ENCODE assay signal across 15 cellular contexts in genomic region chr15:70491183-70491621, GRCh38.
DNase-seq lines count a peak whose midpoint lies in the region; ATAC-seq, FAIRE-seq and TF ChIP-seq lines count a peak whose summit lies in the region.
"Had no signal": no experiment of that assay in that cellular context is flagged by ENCODE, and none has a peak within 500 bp of the region (broad histone marks: within the 10 kb centered on the region; RNA-seq: fewer than 3 reads in every experiment).

No MANE protein-coding gene starts in this region.

- no peak for TF ChIP-seq POLR2A in A549 (IDR thresholded peaks at IDR 0.05; ENCODE audit: low read length)
- TF ChIP-seq POLR2A in IMR-90 (IDR thresholded peaks at IDR 0.05; ENCODE audit: low read depth, low read length) = no peak

- H4K91ac ChIP-seq in IMR-90 (ENCODE audit: insufficient read depth, low read depth, low read length) = no peak overlapping the region; the same call in none of the 2 replicates

- peak overlapping the region; percentile 29 for H2AFZ ChIP-seq in IMR-90 (replicated peaks; ENCODE audit: low read length, poor library complexity)

- H3K9ac ChIP-seq in IMR-90 (ENCODE audit: low read depth, low read length) = no peak overlapping the region

- peak overlapping the region; percentile 90 for H3K27ac Mint-ChIP-seq in T-helper 17 cell

- H2BK20ac ChIP-seq in IMR-90 (ENCODE audit: low read depth, low read length) = peak overlapping the region; percentile 17

- no TSS peak for BruUV-seq in IMR-90 (replicated peaks; lab: Mats Ljungman, UMichigan)

- no peak overlapping the region for H4K5ac ChIP-seq in IMR-90 (ENCODE audit: low read depth, low read length)

- no peak overlapping the region for H3K23ac ChIP-seq in IMR-90 (ENCODE audit: low read depth, low read length)

- H2BK120ac ChIP-seq in IMR-90 (ENCODE audit: low read depth, low read length) = peak overlapping the region; percentile 47

- peaks cover 31% of the 10 kb centered on the region for H3K9me1 ChIP-seq in IMR-90 (ENCODE audit: insufficient read depth, low read length)

- peak overlapping the region; percentile 64 for H3K4ac ChIP-seq in IMR-90 (ENCODE audit: low read depth, low read length)

- CTCF ChIA-PET in A549 (lab: Yijun Ruan, JAX) (interaction anchor here (0.5 to 9.5 kb wide), 6 partner anchors 9 to 610 kb away, joined by 3 to 228 read pairs (median 57); no protein-coding TSS in a partner anchor), IMR-90 (lab: Yijun Ruan, JAX) (no interaction called here)

- TF ChIP-seq EP300 in A549 (IDR thresholded peaks at IDR 0.05) = no peak

- H3K27me3 Mint-ChIP-seq in T-helper 17 cell = peaks cover 14% of the 10 kb centered on the region

- H3K27ac ChIP-seq in A549 (peak overlapping the region; percentile 87 to 93; a peak in 5 of 6 replicates), IMR-90 (ENCODE audit: insufficient read depth, low read length) (no peak overlapping the region)
- H3K27ac ChIP-seq: C4-2B, pancreas, vagina had no signal

- no peak overlapping the region for H3K18ac ChIP-seq in IMR-90 (ENCODE audit: low read depth, low read length)

- TF ChIP-seq RAD21 in A549 (conservative IDR thresholded peaks at IDR 0.05 in 1 of 2, IDR thresholded peaks at IDR 0.05 in 1 of 2) (no peak), IMR-90 (IDR thresholded peaks at IDR 0.05; ENCODE audit: low read length) (no peak)

- H3K27me3 ChIP-seq in IMR-90 (ENCODE audit: control insufficient read depth, insufficient read depth, low read length) = peaks cover 5% of the 10 kb centered on the region; the same call in 1 of the 2 replicates
- H3K27me3 ChIP-seq: pancreas, vagina had no signal

- dilution Hi-C loops in IMR-90 (cut with HindIII; ENCODE audit: low sequenced_read_pairs, unreplicated experiment) = no loop called here

- peak overlapping the region; percentile 4; the same call in 1 of the 3 replicates for H2BK15ac ChIP-seq in IMR-90 (ENCODE audit: low read depth, low read length)

- H3K4me3 Mint-ChIP-seq in T-helper 17 cell = peak overlapping the region; percentile 87

- peaks cover 79% of the 10 kb centered on the region for H3K4me1 Mint-ChIP-seq in T-helper 17 cell

- H3K4me1 ChIP-seq in A549 (peaks cover 62% of the 10 kb centered on the region), IMR-90 (ENCODE audit: control insufficient read depth, insufficient read depth, low read length) (peaks cover 43% of the 10 kb centered on the region)

- POLR2A ChIA-PET in A549 (lab: Yijun Ruan, JAX) (interaction anchor here (1.2 kb wide), 1 partner anchor 17 kb away, joined by 3 read pairs; no protein-coding TSS in a partner anchor), IMR-90 (lab: Charles Lee; ENCODE audit: unreplicated experiment) (no interaction called here)

- no peaks in the 10 kb centered on the region for H3K36me3 ChIP-seq in IMR-90 (ENCODE audit: control insufficient read depth, insufficient read depth, low read length)
- H3K36me3 ChIP-seq: pancreas, vagina had no signal

- peak overlapping the region in 1 of 2 experiments; percentile 26; a peak in 1 of 4 replicates for H4K8ac ChIP-seq in IMR-90 (ENCODE audit: low read depth in 2 of 2, low read length in 2 of 2)

- DNase-seq in A549 (ENCODE audit: low read depth in 1 of 2, low spot score in 1 of 2) = no peak
- peak; percentile 71 for DNase-seq in IMR-90
- no peak for DNase-seq in T-helper 17 cell
- peak; percentile 65 for DNase-seq in fibroblast of the aortic adventitia (ENCODE audit: low read depth)
- DNase-seq in A172 (ENCODE audit: low spot score) = no peak
- DNase-seq in AG08396 (ENCODE audit: low spot score) = no peak
- DNase-seq: erythroblast, KG1, kidney, NCI-H526 treated with DMSO at 0.1 percent for 48 hours, pancreas had no signal

- no peaks in the 10 kb centered on the region for H3K36me3 Mint-ChIP-seq in T-helper 17 cell (ENCODE audit: low read depth)

- ATAC-seq in A549 (no peak), IMR-90 (ENCODE audit: low read depth) (no peak), T-helper 17 cell (no peak), HG03045 (IDR thresholded peaks at IDR 0.05; ENCODE audit: unreplicated experiment) (no peak), GM21825 (IDR thresholded peaks at IDR 0.05; ENCODE audit: unreplicated experiment) (no peak)
- ATAC-seq: pancreas had no signal

- H2AK9ac ChIP-seq in IMR-90 (replicated peaks; ENCODE audit: low read depth, low read length, poor library complexity) = no peak overlapping the region

- intact Hi-C loops in IMR-90 (cut with micrococcal nuclease) = no loop called here

- H3K56ac ChIP-seq in IMR-90 (ENCODE audit: extremely low read depth, insufficient read depth, low read length) = no peak overlapping the region

- no peak for TF ChIP-seq CTCF in A549 (IDR thresholded peaks at IDR 0.05)
- TF ChIP-seq CTCF in IMR-90 (conservative IDR thresholded peaks at IDR 0.05; ENCODE audit: low read depth, low read length) = no peak
- TF ChIP-seq CTCF in fibroblast of the aortic adventitia (IDR thresholded peaks at IDR 0.05; ENCODE audit: insufficient read depth, low read length) = no peak

- FAIRE-seq in A549 (lab: Jason Lieb, UNC) = no peak
- FAIRE-seq: kidney, pancreas had no signal

- no peak overlapping the region for H3K4me3 ChIP-seq in A549
- H3K4me3 ChIP-seq in IMR-90 (ENCODE audit: insufficient read depth, low read depth, low read length) = no peak overlapping the region
- no peak overlapping the region for H3K4me3 ChIP-seq in fibroblast of the aortic adventitia (ENCODE audit: low read depth, low read length)
- H3K4me3 ChIP-seq: pancreas, vagina had no signal

- WGBS in A549 (ENCODE audit: missing lambda C conversion rate) = 86% methylated on average over 7 of the region's 7 CpGs
- WGBS in IMR-90 (ENCODE audit: extremely low coverage in 2 of 2, insufficient read length in 1 of 2), 2 experiments = 48% methylated on average over 2 of the region's 7 CpGs; no CpG with 5 or more reads in 1 of the 2 experiments

- no peaks in the 10 kb centered on the region for H3K79me1 ChIP-seq in IMR-90 (ENCODE audit: low read depth in 1 of 2, low read length in 2 of 2)

- H4K20me1 ChIP-seq in IMR-90 (ENCODE audit: insufficient read depth, low read length) = peaks cover 8% of the 10 kb centered on the region

- H2BK5ac ChIP-seq in IMR-90 (ENCODE audit: low read depth, low read length, poor library complexity, severe bottlenecking) = no peak overlapping the region

- peak overlapping the region; percentile 27; the same call in 1 of the 2 replicates for H3K14ac ChIP-seq in IMR-90 (replicated peaks; ENCODE audit: low read depth, low read length)

- no peaks in the 10 kb centered on the region for H3K9me3 ChIP-seq in A549
- no peaks in the 10 kb centered on the region for H3K9me3 ChIP-seq in IMR-90 (ENCODE audit: control insufficient read depth, insufficient read depth, low read length)
- H3K9me3 ChIP-seq in T-helper 17 cell (ENCODE audit: control insufficient read depth, low read length, poor library complexity, severe bottlenecking) = no peaks in the 10 kb centered on the region
- H3K9me3 ChIP-seq: pancreas, vagina had no signal

- in situ Hi-C loops in IMR-90 (cut with MboI; ENCODE audit: low sequenced_read_pairs) = loop anchor here (25.0 kb wide), 1 partner anchor 404 kb away; the partner anchor contains the start of gene TLE3

- H2AK5ac ChIP-seq in IMR-90 (ENCODE audit: low read depth, low read length) = peak overlapping the region; percentile 38

- no peak overlapping the region for H3K4me2 ChIP-seq in A549
- no peak overlapping the region for H3K4me2 ChIP-seq in IMR-90 (ENCODE audit: low read depth, low read length)

TF ChIP-seq in A549, 52 proteins besides CTCF, POLR2A, EP300 and RAD21:
- TF ChIP-seq JUNB (IDR thresholded peaks at IDR 0.05) = no peak
- peak; percentile 4 for TF ChIP-seq MAFK (IDR thresholded peaks at IDR 0.05; ENCODE audit: partially characterized antibody)
- TF ChIP-seq ZSCAN20 (CRISPR knock-in tag; IDR thresholded peaks at IDR 0.05) = no peak

TF ChIP-seq in IMR-90, 13 proteins besides CTCF, POLR2A, EP300 and RAD21:
- no peak for TF ChIP-seq MXI1 (IDR thresholded peaks at IDR 0.05; ENCODE audit: borderline replicate concordance, low read depth, low read length)
- TF ChIP-seq MAFK (IDR thresholded peaks at IDR 0.05; ENCODE audit: low read depth, low read length) = no peak

Comparison
In these comparisons a context has a peak if more than half of its experiments do, and no peak if none do; other contexts are left out.
1. DNase-seq: peak in IMR-90 (single experiment) and fibroblast of the aortic adventitia (single experiment); none in A549 (0 of 2), T-helper 17 cell (0 of 3), A172 (single experiment) and AG08396 (single experiment).